Comparison of ENCODE assay signal across 8 cellular contexts in genomic region chr1:227729881-227730629, GRCh38. TPM values are rescaled to one million over a fixed set of nuclear protein-coding genes. Genes with fewer than 3 reads are reported as not detected.
DNase-seq lines count a peak whose midpoint lies in the region; ATAC-seq and TF ChIP-seq lines count a peak whose summit lies in the region.

No MANE protein-coding gene starts in this region.

- H3K27me3 ChIP-seq in GM23338 (ENCODE audit: insufficient read depth) = no peaks in the 10 kb centered on the region

- H3K4me3 Mint-ChIP-seq in GM23338 = peak overlapping the region; percentile 49
- H3K4me3 Mint-ChIP-seq in glutamatergic neuron (ENCODE audit: unreplicated experiment) = peak overlapping the region; percentile 20

- H4K20me1 ChIP-seq in GM23338 (replicated peaks; ENCODE audit: insufficient read depth) = no peaks in the 10 kb centered on the region

- 0 out of 2 replicates have a peak overlapping the region, but pooled peaks have one; percentile 59 for H3K27ac Mint-ChIP-seq in GM23338
- peak overlapping the region; percentile 72 for H3K27ac Mint-ChIP-seq in glutamatergic neuron (ENCODE audit: unreplicated experiment)

- no peak overlapping the region for H2AFZ ChIP-seq in GM23338

- H3K4me2 ChIP-seq in GM23338 = peak overlapping the region; percentile 87

- H3K27me3 Mint-ChIP-seq in GM23338 (ENCODE audit: insufficient read depth, low read depth, poor library complexity) = peaks cover 20% of the 10 kb centered on the region
- peaks cover 10% of the 10 kb centered on the region for H3K27me3 Mint-ChIP-seq in glutamatergic neuron (ENCODE audit: unreplicated experiment)

- peaks cover 15% of the 10 kb centered on the region; the same call in 1 of the 2 replicates for H3K4me1 ChIP-seq in GM23338 (ENCODE audit: insufficient read depth)

- DNase-seq in DMS114 treated with DMSO at 0.1 percent for 48 hours (lab: John Stamatoyannopoulos, UW; ENCODE audit: unreplicated experiment) (peak; percentile 37), GM23338 (ENCODE audit: low spot score) (peak; percentile 84), NOMO-1 (lab: John Stamatoyannopoulos, UW; ENCODE audit: unreplicated experiment in 2 of 2) (peak; percentile 8 to 24), glutamatergic neuron (peak; percentile 81), pons (ENCODE audit: low spot score) (peak; percentile 50)
- peak; percentile 60 for DNase-seq in activated naive CD4-positive, alpha-beta T cell treated with Interleukin-2 at 50 U/mL for 16 hours

- peak overlapping the region; percentile 83; the same call in 1 of the 2 replicates for H3K4me3 ChIP-seq in GM23338

- H3K4me1 Mint-ChIP-seq in GM23338 (peaks cover 21% of the 10 kb centered on the region), glutamatergic neuron (ENCODE audit: low read depth, unreplicated experiment) (peaks cover 8% of the 10 kb centered on the region)

- H3K27ac ChIP-seq in GM23338 (ENCODE audit: low read depth) = no peak overlapping the region

- H3K36me3 ChIP-seq in GM23338 (ENCODE audit: insufficient read depth) = no peaks in the 10 kb centered on the region

- H3K9me3 Mint-ChIP-seq in GM23338 = 0 out of 3 replicates have a peak, but pooled peaks cover 3% of the 10 kb centered on the region
- H3K9me3 Mint-ChIP-seq in glutamatergic neuron (ENCODE audit: unreplicated experiment) = peaks cover 8% of the 10 kb centered on the region

- H3K79me2 ChIP-seq in GM23338 (replicated peaks; ENCODE audit: insufficient read depth) = peaks cover 13% of the 10 kb centered on the region

- TF ChIP-seq CTCF in GM23338 (conservative IDR thresholded peaks at IDR 0.05; ENCODE audit: low read depth in 2 of 2) (peak; percentile 62 to 71), glutamatergic neuron (IDR thresholded peaks at IDR 0.05; ENCODE audit: partially characterized antibody, unreplicated experiment) (peak; percentile 77)

- H3K36me3 Mint-ChIP-seq in GM23338 (ENCODE audit: low read depth) (peaks cover 19% of the 10 kb centered on the region), glutamatergic neuron (ENCODE audit: unreplicated experiment) (peaks cover 6% of the 10 kb centered on the region)

- H3K9me2 ChIP-seq in GM23338 (ENCODE audit: insufficient read depth) = 0 out of 2 replicates have a peak, but pooled peaks cover 4% of the 10 kb centered on the region

- 0 out of 2 replicates have a peak, but pooled peaks cover 7% of the 10 kb centered on the region for H3F3A ChIP-seq in GM23338 (replicated peaks; ENCODE audit: low read depth)

- ATAC-seq in GM23338 = peak; percentile 16
- ATAC-seq in HG03457 (IDR thresholded peaks at IDR 0.05; ENCODE audit: unreplicated experiment) = no peak
- no peak for ATAC-seq in GM18858 (IDR thresholded peaks at IDR 0.05; ENCODE audit: unreplicated experiment)

TF ChIP-seq in GM23338, 12 proteins besides CTCF, POLR2A, EP300 and RAD21:
- TF ChIP-seq REST (IDR thresholded peaks at IDR 0.05; ENCODE audit: unreplicated experiment) = no peak
- TF ChIP-seq JUNB (IDR thresholded peaks at IDR 0.05; ENCODE audit: unreplicated experiment) = no peak
- TF ChIP-seq CREB1 (CRISPR knock-in tag; IDR thresholded peaks at IDR 0.05; ENCODE audit: low read depth) = no peak
- TF ChIP-seq ETS1 (IDR thresholded peaks at IDR 0.05) = no peak
- TF ChIP-seq EZH2phosphoT487 (IDR thresholded peaks at IDR 0.05; ENCODE audit: unreplicated experiment) = no peak
- no peak for TF ChIP-seq EZH2 (IDR thresholded peaks at IDR 0.05; ENCODE audit: low read depth, unreplicated experiment)

RNA-seq across cellular contexts. Expression of gene JMJD4, which starts 5.0 kb away (rescaled TPM):
- 17.7 and 17.9 TPM in 2 replicates for total RNA-seq in GM23338 (2014; rRNA removed; shearing (Covaris generic))
- polyA plus RNA-seq in GM23338 (2016; fragmentation: Nextera tagmentation; extraction: Ambion mirVana) = 11.5 and 11.6 TPM in 2 replicates
- 26.6 TPM for total RNA-seq in glutamatergic neuron (ENCODE audit: unreplicated experiment)

RNA-seq across cellular contexts. Expression of gene SNAP47, which starts 5.2 kb away (rescaled TPM):
- 48.0 and 51.8 TPM in 2 replicates for total RNA-seq in GM23338 (2014; rRNA removed; shearing (Covaris generic))
- 17.8 and 19.5 TPM in 2 replicates for polyA plus RNA-seq in GM23338 (2016; fragmentation: Nextera tagmentation; extraction: Ambion mirVana)
- total RNA-seq in glutamatergic neuron (ENCODE audit: unreplicated experiment) = 34.0 TPM

Comparison
In these comparisons a context has a peak if more than half of its experiments do, and no peak if none do; other contexts are left out.
1. DNase-seq: peak in every context shown above with its lines; median percentile 84 in GM23338; 81 in glutamatergic neuron; 60 in activated naive CD4-positive, alpha-beta T cell treated with Interleukin-2 at 50 U/mL for 16 hours; 50 in pons; 37 in DMS114 treated with DMSO at 0.1 percent for 48 hours; 16 in NOMO-1.